In the genomic region with DNA sequence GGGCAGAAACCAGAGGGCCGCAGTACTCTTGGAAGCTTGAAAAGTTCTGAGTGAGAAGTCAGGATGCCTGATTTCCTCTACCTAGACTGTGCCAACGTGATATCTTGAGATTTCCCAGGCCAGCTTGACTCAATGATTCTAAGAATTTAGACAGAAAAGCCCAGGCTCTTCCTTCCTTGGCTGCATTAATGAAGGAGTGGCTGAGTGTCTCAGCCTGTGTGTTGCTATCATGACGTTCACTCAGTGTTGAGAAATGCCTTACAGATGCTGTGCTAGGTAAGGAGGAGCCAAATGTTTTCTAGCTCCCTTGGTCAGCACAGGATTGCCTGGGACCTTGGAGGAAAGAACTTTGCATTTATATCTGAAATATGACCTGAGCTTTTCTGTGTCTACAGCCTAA, we compare ENCODE assay signal across 19 cellular contexts.
DNase-seq lines count a peak whose midpoint lies in the region; ATAC-seq, FAIRE-seq and TF ChIP-seq lines count a peak whose summit lies in the region.
"Had no signal": no experiment of that assay in that cellular context is flagged by ENCODE, and none has a peak within 500 bp of the region (broad histone marks: within the 10 kb centered on the region; RNA-seq: fewer than 3 reads in every experiment).

No MANE protein-coding gene starts in this region.

- no peak overlapping the region for H3K4me3 ChIP-seq in AG09309 (ENCODE audit: control insufficient read depth, low read depth, low read length)
- no peak overlapping the region for H3K4me3 ChIP-seq in bronchial epithelial cell (ENCODE audit: low read depth, low read length)
- no peak overlapping the region for H3K4me3 ChIP-seq in sigmoid colon
- no peak overlapping the region for H3K4me3 ChIP-seq in thyroid gland (replicated peaks in 1 of 3)
- H3K4me3 ChIP-seq in neuronal stem cell (ENCODE audit: low read length in 2 of 2) = no peak overlapping the region

- FAIRE-seq in bronchial epithelial cell (lab: Jason Lieb, UNC) = peak; percentile 89
- FAIRE-seq: D721Med had no signal

- H3K4ac ChIP-seq in neuronal stem cell (ENCODE audit: low read length) = no peak overlapping the region

- H4K8ac ChIP-seq in neuronal stem cell (ENCODE audit: low read depth, low read length) = no peak overlapping the region

- peak; percentile 37 for DNase-seq in AG09309 (ENCODE audit: low read depth)
- no peak for DNase-seq in bronchial epithelial cell (ENCODE audit: low read depth)
- no peak for DNase-seq in left ventricle myocardium superior
- peak; percentile 67 for DNase-seq in sigmoid colon
- DNase-seq in OCI-M1 (lab: John Stamatoyannopoulos, UW) = no peak
- DNase-seq in thyroid gland = no peak
- no peak for DNase-seq in neuronal stem cell (ENCODE audit: low spot score)
- DNase-seq in stimulated activated CD4-positive, alpha-beta T cell treated with anti-CD3 and anti-CD28 coated beads, Interleukin-4, amount 100 ng/mL, for 24 hours = no peak
- DNase-seq: ACHN; activated CD4-positive, alpha-beta T cell treated with anti-CD3 and anti-CD28 coated beads for 1 hour; activated naive CD8-positive, alpha-beta T cell treated with anti-CD3 and anti-CD28 coated beads for 36 hours; H9; NCI-H1930; NCI-H69; retina; stimulated activated CD4-positive, alpha-beta T cell treated with anti-CD3 and anti-CD28 coated beads, Interleukin-4, amount 100 ng/mL, for 4 hours; T-helper 2 cell had no signal

- H2BK5ac ChIP-seq in neuronal stem cell (ENCODE audit: low read length) = no peak overlapping the region

- no peak overlapping the region for H4K91ac ChIP-seq in neuronal stem cell (ENCODE audit: low read depth, low read length, poor library complexity)

- intact Hi-C loops in left ventricle myocardium superior (cut with micrococcal nuclease) (no loop called here), sigmoid colon (cut with DNase I) (no loop called here), thyroid gland (cut with DNase I) (no loop called here)

- H3K27me3 ChIP-seq in bronchial epithelial cell (ENCODE audit: control insufficient read depth, insufficient read depth, low read length) (no peaks in the 10 kb centered on the region), sigmoid colon (no peaks in the 10 kb centered on the region), thyroid gland (no peaks in the 10 kb centered on the region), neuronal stem cell (ENCODE audit: control insufficient read depth in 3 of 3, insufficient read depth in 3 of 3, low read depth in 1 of 3, low read length in 3 of 3) (no peaks in the 10 kb centered on the region)

- ATAC-seq in left ventricle myocardium superior = peak; percentile 97
- ATAC-seq: stimulated activated effector memory CD8-positive, alpha-beta T cell treated with anti-CD3 and anti-CD28 coated beads, Interleukin-12 subunit alpha, Interleukin-12 subunit beta, amount 100 ng/mL, for 72 hours had no signal

- TF ChIP-seq CTCF in AG09309 (IDR thresholded peaks at IDR 0.05; ENCODE audit: control insufficient read depth, insufficient read depth, low read depth, low read length, missing control alignments) = no peak
- no peak for TF ChIP-seq CTCF in bronchial epithelial cell (IDR thresholded peaks at IDR 0.05; ENCODE audit: insufficient read depth, low read length, severe bottlenecking)
- TF ChIP-seq CTCF in sigmoid colon (IDR thresholded peaks at IDR 0.05) = no peak
- TF ChIP-seq CTCF in thyroid gland (IDR thresholded peaks at IDR 0.05) = no peak

- no peak overlapping the region for H2BK15ac ChIP-seq in neuronal stem cell (ENCODE audit: low read length)

- H2BK12ac ChIP-seq in neuronal stem cell (ENCODE audit: low read length) = no peak overlapping the region

- no peak overlapping the region for H3K23ac ChIP-seq in neuronal stem cell (ENCODE audit: low read depth, low read length, poor library complexity)

- no peak for TF ChIP-seq POLR2A in sigmoid colon (IDR thresholded peaks at IDR 0.05)
- no peak for TF ChIP-seq POLR2A in thyroid gland (IDR thresholded peaks at IDR 0.05)

- H3K4me1 ChIP-seq in sigmoid colon (peaks cover 0 to 20% (median 13%) of the 10 kb centered on the region in 4 donors), thyroid gland (peaks cover 4 to 13% of the 10 kb centered on the region in 2 donors), neuronal stem cell (ENCODE audit: control insufficient read depth in 2 of 2, insufficient read depth in 1 of 2, low read depth in 1 of 2, low read length in 2 of 2) (no peaks in the 10 kb centered on the region)

- H3K27ac ChIP-seq in sigmoid colon (peak overlapping the region; percentile 18 to 56 (median 48)), thyroid gland (peak overlapping the region in 1 of 3 donors; percentile 12), neuronal stem cell (replicated peaks; ENCODE audit: low read length) (no peak overlapping the region)

- no peaks in the 10 kb centered on the region for H3K36me3 ChIP-seq in bronchial epithelial cell (ENCODE audit: control insufficient read depth, insufficient read depth, low read length)
- no peaks in the 10 kb centered on the region for H3K36me3 ChIP-seq in sigmoid colon
- no peaks in the 10 kb centered on the region for H3K36me3 ChIP-seq in thyroid gland
- H3K36me3 ChIP-seq in neuronal stem cell (replicated peaks in 1 of 2; ENCODE audit: control insufficient read depth in 2 of 2, insufficient read depth in 2 of 2, low read length in 2 of 2) = no peaks in the 10 kb centered on the region

- no peak overlapping the region for H2AFZ ChIP-seq in neuronal stem cell (ENCODE audit: low read length)

- H3K9ac ChIP-seq in neuronal stem cell (ENCODE audit: low read depth, low read length, poor library complexity) = no peak overlapping the region

- H3K9me3 ChIP-seq in sigmoid colon (no peaks in the 10 kb centered on the region), thyroid gland (no peaks in the 10 kb centered on the region), neuronal stem cell (replicated peaks in 1 of 2; ENCODE audit: control insufficient read depth in 2 of 2, insufficient read depth in 1 of 2, low read depth in 1 of 2, low read length in 2 of 2) (peaks cover 0 to 2% of the 10 kb centered on the region in 2 donors)

- no peak overlapping the region for H3K18ac ChIP-seq in neuronal stem cell (ENCODE audit: low read length)

- no peak for TF ChIP-seq EP300 in sigmoid colon (IDR thresholded peaks at IDR 0.05)

- H3K4me2 ChIP-seq in neuronal stem cell (ENCODE audit: insufficient read depth, low read length, poor library complexity, severe bottlenecking) = no peak overlapping the region

- WGBS in sigmoid colon, 2 donors = 71 to 75% methylated on average over 3 of the region's 3 CpGs
- WGBS in thyroid gland, 2 donors = 68 to 88% methylated on average over 3 of the region's 3 CpGs
- WGBS in neuronal stem cell (ENCODE audit: extremely low coverage in 2 of 2, insufficient read length in 2 of 2, insufficient replicate concordance in 1 of 2), 2 donors = no CpG with 5 or more reads among the region's 3 CpGs

- H2AK5ac ChIP-seq in neuronal stem cell (ENCODE audit: low read depth, low read length) = no peak overlapping the region

- H2BK120ac ChIP-seq in neuronal stem cell (ENCODE audit: low read depth, low read length) = no peak overlapping the region

- no peak overlapping the region for H3K14ac ChIP-seq in neuronal stem cell (ENCODE audit: low read length)

- H3K79me1 ChIP-seq in neuronal stem cell (ENCODE audit: low read depth, low read length) = no peaks in the 10 kb centered on the region

Comparison
In these comparisons a context has a peak if more than half of its experiments do, and no peak if none do; other contexts are left out.
1. DNase-seq: peak in AG09309 (single experiment) and sigmoid colon (single experiment); none in bronchial epithelial cell (single experiment), left ventricle myocardium superior (single experiment), OCI-M1 (single experiment), thyroid gland (0 of 2), neuronal stem cell (single experiment) and stimulated activated CD4-positive, alpha-beta T cell treated with anti-CD3 and anti-CD28 coated beads, Interleukin-4, amount 100 ng/mL, for 24 hours (single experiment).